8 cellular contexts compared by ENCODE assay signal in the genomic region with DNA sequence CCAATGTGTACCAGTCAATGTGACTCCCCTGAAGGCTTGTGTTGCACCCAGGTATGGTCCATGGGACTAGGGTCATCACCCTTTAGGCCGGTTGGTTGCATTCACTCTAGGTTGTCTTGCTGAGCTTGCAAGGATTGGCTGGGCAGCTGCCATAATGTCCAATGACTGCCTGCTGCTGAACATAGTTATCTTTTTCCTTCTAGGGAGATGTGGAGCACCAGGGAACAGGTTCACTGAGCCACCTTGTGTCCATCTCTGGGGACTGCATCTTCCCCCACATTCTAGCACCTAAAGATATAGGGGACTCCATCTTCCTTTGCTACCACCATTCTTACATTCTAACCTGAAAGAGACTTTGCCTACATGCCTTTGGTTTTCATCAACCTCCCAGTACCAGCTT.
DNase-seq lines count a peak whose midpoint lies in the region; ATAC-seq, FAIRE-seq and TF ChIP-seq lines count a peak whose summit lies in the region.

No MANE protein-coding gene starts in this region.

- no peaks in the 10 kb centered on the region for H3K9me3 Mint-ChIP-seq in T-cell

- H3K4me1 ChIP-seq in A549 (0 out of 3 replicates have a peak, but pooled peaks cover 5% of the 10 kb centered on the region), liver (ENCODE audit: control insufficient read depth in 4 of 4, insufficient read depth in 4 of 4, low read length in 3 of 4) (peaks cover 0 to 8% (median 4%) of the 10 kb centered on the region in 4 donors)

- WGBS in A549 (ENCODE audit: missing lambda C conversion rate), result 80% methylated on average over 1 of the region's 1 CpG
- WGBS in liver, result 23% methylated on average over 1 of the region's 1 CpG

- TF ChIP-seq EP300 in A549 (IDR thresholded peaks at IDR 0.05), result no peak

- H3K4me2 ChIP-seq in A549, result no peak overlapping the region

- no peaks in the 10 kb centered on the region for H3K36me3 Mint-ChIP-seq in T-cell

- H3K4me1 Mint-ChIP-seq in T-cell, result peaks cover 16 to 19% (median 17%) of the 10 kb centered on the region in 3 donors

- H3K4me3 ChIP-seq in A549, result no peak overlapping the region
- H3K4me3 ChIP-seq in bronchial epithelial cell (ENCODE audit: low read depth, low read length), result no peak overlapping the region
- H3K4me3 ChIP-seq in liver (ENCODE audit: low read depth in 1 of 3, low read length in 3 of 3), result no peak overlapping the region

- no peak for FAIRE-seq in A549 (lab: Jason Lieb, UNC)
- no peak for FAIRE-seq in bronchial epithelial cell (lab: Jason Lieb, UNC)

- no peaks in the 10 kb centered on the region for H3K36me3 ChIP-seq in bronchial epithelial cell (ENCODE audit: control insufficient read depth, insufficient read depth, low read length)
- no peaks in the 10 kb centered on the region for H3K36me3 ChIP-seq in liver (ENCODE audit: control insufficient read depth in 4 of 4, insufficient read depth in 3 of 4, low read depth in 1 of 4, low read length in 3 of 4)

- DNase-seq in A549 (ENCODE audit: low read depth in 1 of 2, low spot score in 1 of 2) (peak; percentile 2 to 31), NCI-H1092 (lab: John Stamatoyannopoulos, UW) (peak; percentile 36), T-cell (peak in 19 of 34 experiments; percentile 1 to 29 (median 14)), bronchial epithelial cell (ENCODE audit: low read depth) (peak; percentile 70)
- DNase-seq in stimulated activated CD8-positive, alpha-beta memory T cell treated with anti-CD3 and anti-CD28 coated beads, Interleukin-4, amount 100 ng/mL, for 48 hours, result peak; percentile 53

- TF ChIP-seq RAD21 in A549 (conservative IDR thresholded peaks at IDR 0.05 in 1 of 2, IDR thresholded peaks at IDR 0.05 in 1 of 2), result peak; percentile 35 to 61; a peak in 3 of 5 replicates
- TF ChIP-seq RAD21 in liver (IDR thresholded peaks at IDR 0.05), result peak; percentile 93 to 99

- TF ChIP-seq CTCF in A549 (IDR thresholded peaks at IDR 0.05) (peak; percentile 16; the same call in 2 of the 3 replicates), bronchial epithelial cell (IDR thresholded peaks at IDR 0.05; ENCODE audit: insufficient read depth, low read length, severe bottlenecking) (peak; percentile 74), liver (IDR thresholded peaks at IDR 0.05; ENCODE audit: low read depth, low read length, missing input control) (peak; percentile 77)

- CTCF ChIA-PET in A549 (lab: Yijun Ruan, JAX) (no interaction called here), T-cell (lab: Charles Lee) (interaction anchor here (0.9 to 4.7 kb wide), 4 partner anchors 10 to 727 kb away, joined by 3 to 24 read pairs (median 4); no protein-coding TSS in a partner anchor)

- H3K27me3 ChIP-seq in bronchial epithelial cell (ENCODE audit: control insufficient read depth, insufficient read depth, low read length), result no peaks in the 10 kb centered on the region
- no peaks in the 10 kb centered on the region for H3K27me3 ChIP-seq in liver (ENCODE audit: control insufficient read depth in 4 of 4, insufficient read depth in 4 of 4, low read length in 3 of 4)

- H3K4me3 Mint-ChIP-seq in T-cell, result no peak overlapping the region

- H3K9ac ChIP-seq in liver (ENCODE audit: low read depth in 1 of 2, low read length in 2 of 2), result no peak overlapping the region

- H3K27me3 Mint-ChIP-seq in T-cell, result no peaks in the 10 kb centered on the region

- H3K9me3 ChIP-seq in A549 (no peaks in the 10 kb centered on the region), liver (ENCODE audit: control insufficient read depth in 4 of 4, low read length in 3 of 4) (no peaks in the 10 kb centered on the region)

- POLR2A ChIA-PET in A549 (lab: Yijun Ruan, JAX) (no interaction called here), T-cell (lab: Charles Lee) (no interaction called here)

- H3K27ac ChIP-seq in A549, result no peak overlapping the region
- no peak overlapping the region for H3K27ac ChIP-seq in liver (ENCODE audit: low read depth in 1 of 2, low read length in 2 of 2)

- peak overlapping the region; percentile 49 to 57 for H3K27ac Mint-ChIP-seq in T-cell

- TF ChIP-seq POLR2A in A549 (IDR thresholded peaks at IDR 0.05; ENCODE audit: low read length), result no peak

- ATAC-seq in A549, result peak in 1 of 2 experiments; percentile 73; a peak in 3 of 6 replicates
- ATAC-seq in GM18498 (IDR thresholded peaks at IDR 0.05; ENCODE audit: unreplicated experiment), result peak; percentile 95
- ATAC-seq in HG02798 (IDR thresholded peaks at IDR 0.05; ENCODE audit: poor library complexity, unreplicated experiment), result peak; percentile 95
- peak in 3 of 4 experiments; percentile 46 to 56 (median 48) for ATAC-seq in T-cell (replicated peaks in 1 of 4)

TF ChIP-seq in A549, 52 proteins besides CTCF, POLR2A, EP300 and RAD21:
- TF ChIP-seq SMC3 (IDR thresholded peaks at IDR 0.05) (peak; percentile 39; the same call in 2 of the 3 replicates), REST (IDR thresholded peaks at IDR 0.05) (no peak)

TF ChIP-seq in liver, 16 proteins besides CTCF, POLR2A, EP300 and RAD21:
- no peak for TF ChIP-seq JUND (IDR thresholded peaks at IDR 0.05)
- no peak for TF ChIP-seq HNF4G (IDR thresholded peaks at IDR 0.05)
- TF ChIP-seq HNF4A (conservative IDR thresholded peaks at IDR 0.05), result peak in 1 of 2 donors; percentile 7
- TF ChIP-seq FOXA2 (IDR thresholded peaks at IDR 0.05), result no peak
- peak in 1 of 2 donors; percentile 25 for TF ChIP-seq RXRA (IDR thresholded peaks at IDR 0.05)
- TF ChIP-seq TAF1 (conservative IDR thresholded peaks at IDR 0.05), result no peak
- TF ChIP-seq EGR1 (IDR thresholded peaks at IDR 0.05; ENCODE audit: low read depth in 2 of 2), result no peak
- TF ChIP-seq ZBTB33 (IDR thresholded peaks at IDR 0.05), result no peak
- TF ChIP-seq ATF3 (IDR thresholded peaks at IDR 0.05), result no peak
- TF ChIP-seq NR2F2 (IDR thresholded peaks at IDR 0.05), result no peak

Comparison
In these comparisons a context has a peak if more than half of its experiments do, and no peak if none do; other contexts are left out.
1. DNase-seq: peak in every context shown above with its lines; median percentile 70 in bronchial epithelial cell; 53 in stimulated activated CD8-positive, alpha-beta memory T cell treated with anti-CD3 and anti-CD28 coated beads, Interleukin-4, amount 100 ng/mL, for 48 hours; 36 in NCI-H1092; 16 in A549; 14 in T-cell.
2. CTCF ChIP-seq: peak in every context shown above with its lines; median percentile 77 in liver; 74 in bronchial epithelial cell; 16 in A549.